In genomic region chr2:9844036-9844483, GRCh38 we compare ENCODE assay signal across 8 cellular contexts. TPM values are rescaled to one million over a fixed set of nuclear protein-coding genes. Genes with fewer than 3 reads are reported as not detected.
DNase-seq lines count a peak whose midpoint lies in the region; ATAC-seq and TF ChIP-seq lines count a peak whose summit lies in the region.

No MANE protein-coding gene starts in this region.

- TF ChIP-seq CTCF in epithelial cell of proximal tubule (conservative IDR thresholded peaks at IDR 0.05; ENCODE audit: low read depth, low read length) (no peak), osteoblast (IDR thresholded peaks at IDR 0.05; ENCODE audit: extremely low read depth, low read depth, low read length) (no peak)

- H3K4me1 ChIP-seq in osteoblast (ENCODE audit: insufficient read depth, low read length): peaks cover 31% of the 10 kb centered on the region

- H3K9me3 ChIP-seq in osteoblast (ENCODE audit: low read depth, low read length): no peaks in the 10 kb centered on the region

- ATAC-seq in HG03565 (IDR thresholded peaks at IDR 0.05; ENCODE audit: unreplicated experiment): no peak

- peak overlapping the region; percentile 78 for H3K4me3 ChIP-seq in epithelial cell of proximal tubule (ENCODE audit: low read depth, low read length)
- peak overlapping the region; percentile 87 for H3K4me3 ChIP-seq in osteoblast (ENCODE audit: insufficient read depth, low read length)

- peak; percentile 13 to 41 for DNase-seq in NOMO-1 (lab: John Stamatoyannopoulos, UW; ENCODE audit: unreplicated experiment in 2 of 2)
- DNase-seq in NOMO-1 treated with dmso at 0.1 percent for 144 hours (lab: John Stamatoyannopoulos, UW; ENCODE audit: unreplicated experiment): no peak
- peak; percentile 20 for DNase-seq in SK-N-DZ (ENCODE audit: low spot score)
- DNase-seq in epithelial cell of proximal tubule (ENCODE audit: low read depth): no peak
- no peak for DNase-seq in osteoblast (ENCODE audit: insufficient read length, low spot score, missing footprints)
- no peak for DNase-seq in NCI-H2107 (lab: John Stamatoyannopoulos, UW)
- DNase-seq in activated CD8-positive, alpha-beta memory T cell treated with anti-CD3 and anti-CD28 coated beads for 24 hours: no peak

- H3K79me2 ChIP-seq in osteoblast (ENCODE audit: insufficient read depth, low read length): peaks cover 46% of the 10 kb centered on the region

- peak overlapping the region; percentile 93 for H3K4me2 ChIP-seq in osteoblast (ENCODE audit: insufficient read depth, low read length)

- H3K27me3 ChIP-seq in osteoblast (ENCODE audit: insufficient read depth, low read length): no peaks in the 10 kb centered on the region

- peaks cover 7% of the 10 kb centered on the region for H3K36me3 ChIP-seq in osteoblast (ENCODE audit: insufficient read depth, low read length)

- H4K20me1 ChIP-seq in osteoblast (ENCODE audit: insufficient read depth, low read length): no peaks in the 10 kb centered on the region

- H2AFZ ChIP-seq in osteoblast (ENCODE audit: low read length): peak overlapping the region; percentile 87

- peak overlapping the region; percentile 45 for H3K27ac ChIP-seq in osteoblast (ENCODE audit: low read depth, low read length)

RNA-seq across cellular contexts. Expression of gene TAF1B, which starts 0.8 kb away (rescaled TPM):
- polyA plus RNA-seq in SK-N-DZ (2014; cell fraction: cytosol; rRNA removed): 20.0 and 38.3 TPM in 2 replicates
- polyA plus RNA-seq in SK-N-DZ (2014; cell fraction: nucleus; rRNA removed): 34.7 and 53.5 TPM in 2 replicates
- total RNA-seq in epithelial cell of proximal tubule (14.5 and 14.6 TPM in 2 replicates), osteoblast (36.5 and 41.3 TPM in 2 replicates)

Comparison
In these comparisons a context has a peak if more than half of its experiments do, and no peak if none do; other contexts are left out.
1. DNase-seq: peak in NOMO-1 (2 of 2) and SK-N-DZ (single experiment); none in NOMO-1 treated with dmso at 0.1 percent for 144 hours (single experiment), epithelial cell of proximal tubule (single experiment), osteoblast (single experiment), NCI-H2107 (single experiment) and activated CD8-positive, alpha-beta memory T cell treated with anti-CD3 and anti-CD28 coated beads for 24 hours (single experiment).